Comparison of ENCODE assay signal across 1 cellular context in the genomic region with DNA sequence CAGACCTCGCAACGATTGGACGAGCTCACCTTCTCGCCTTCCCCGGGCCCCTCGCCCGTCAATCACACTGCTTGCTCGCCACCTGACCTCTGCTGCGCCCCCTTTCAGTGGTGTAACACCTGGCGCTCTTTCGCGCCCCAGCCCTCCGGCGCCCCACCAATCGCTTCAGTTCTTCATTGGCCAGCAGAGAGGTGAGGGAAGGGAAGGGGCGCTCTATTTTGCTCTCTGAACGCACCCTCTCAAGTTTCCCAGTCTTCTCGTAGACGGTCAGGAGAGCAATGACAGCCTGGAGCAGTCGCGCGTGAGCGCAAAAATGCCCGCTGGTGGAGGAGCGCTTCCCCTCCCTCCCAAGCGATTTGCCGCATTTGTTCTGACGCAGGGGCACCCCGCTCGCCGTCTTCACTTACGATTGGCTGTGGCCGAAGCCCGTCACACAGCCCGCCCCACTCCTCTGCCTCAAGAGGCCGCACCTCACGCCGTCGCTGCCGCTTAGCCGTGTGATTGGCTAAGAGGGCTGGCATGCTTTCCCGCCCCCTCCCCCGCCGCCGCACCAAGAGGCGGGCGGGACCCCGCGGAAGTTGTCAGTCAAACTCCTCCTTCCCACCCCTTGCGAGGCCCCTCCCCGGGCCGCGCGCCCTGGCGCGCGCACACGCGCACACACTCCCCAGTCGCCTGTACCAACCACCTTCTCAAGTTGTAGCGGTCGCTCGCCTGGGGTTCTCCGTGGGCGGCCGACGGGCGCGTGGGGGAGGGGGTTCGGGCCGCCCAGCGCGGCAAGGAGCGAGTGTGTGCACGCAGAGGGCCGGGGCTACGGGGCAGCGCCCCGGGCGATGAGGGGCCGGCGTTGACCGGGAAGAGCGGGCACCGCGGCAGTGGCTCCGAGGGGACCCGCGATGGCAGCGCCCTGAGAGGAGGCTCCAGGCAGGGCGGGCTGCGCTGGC.
A peak's percentile ranks its signal among the peaks of the same experiment; 100 is the strongest.
TF ChIP-seq lines count a peak whose summit lies in the region.

A gene (plus strand): TSS at position 667 of the 941 bp plus-strand sequence. CDS start 701 bp downstream, outside the sequence.

TF ChIP-seq in K562, 482 proteins besides CTCF, POLR2A, EP300 and RAD21 (continued from another document and continues in another):
- TF ChIP-seq, protein P1, sequence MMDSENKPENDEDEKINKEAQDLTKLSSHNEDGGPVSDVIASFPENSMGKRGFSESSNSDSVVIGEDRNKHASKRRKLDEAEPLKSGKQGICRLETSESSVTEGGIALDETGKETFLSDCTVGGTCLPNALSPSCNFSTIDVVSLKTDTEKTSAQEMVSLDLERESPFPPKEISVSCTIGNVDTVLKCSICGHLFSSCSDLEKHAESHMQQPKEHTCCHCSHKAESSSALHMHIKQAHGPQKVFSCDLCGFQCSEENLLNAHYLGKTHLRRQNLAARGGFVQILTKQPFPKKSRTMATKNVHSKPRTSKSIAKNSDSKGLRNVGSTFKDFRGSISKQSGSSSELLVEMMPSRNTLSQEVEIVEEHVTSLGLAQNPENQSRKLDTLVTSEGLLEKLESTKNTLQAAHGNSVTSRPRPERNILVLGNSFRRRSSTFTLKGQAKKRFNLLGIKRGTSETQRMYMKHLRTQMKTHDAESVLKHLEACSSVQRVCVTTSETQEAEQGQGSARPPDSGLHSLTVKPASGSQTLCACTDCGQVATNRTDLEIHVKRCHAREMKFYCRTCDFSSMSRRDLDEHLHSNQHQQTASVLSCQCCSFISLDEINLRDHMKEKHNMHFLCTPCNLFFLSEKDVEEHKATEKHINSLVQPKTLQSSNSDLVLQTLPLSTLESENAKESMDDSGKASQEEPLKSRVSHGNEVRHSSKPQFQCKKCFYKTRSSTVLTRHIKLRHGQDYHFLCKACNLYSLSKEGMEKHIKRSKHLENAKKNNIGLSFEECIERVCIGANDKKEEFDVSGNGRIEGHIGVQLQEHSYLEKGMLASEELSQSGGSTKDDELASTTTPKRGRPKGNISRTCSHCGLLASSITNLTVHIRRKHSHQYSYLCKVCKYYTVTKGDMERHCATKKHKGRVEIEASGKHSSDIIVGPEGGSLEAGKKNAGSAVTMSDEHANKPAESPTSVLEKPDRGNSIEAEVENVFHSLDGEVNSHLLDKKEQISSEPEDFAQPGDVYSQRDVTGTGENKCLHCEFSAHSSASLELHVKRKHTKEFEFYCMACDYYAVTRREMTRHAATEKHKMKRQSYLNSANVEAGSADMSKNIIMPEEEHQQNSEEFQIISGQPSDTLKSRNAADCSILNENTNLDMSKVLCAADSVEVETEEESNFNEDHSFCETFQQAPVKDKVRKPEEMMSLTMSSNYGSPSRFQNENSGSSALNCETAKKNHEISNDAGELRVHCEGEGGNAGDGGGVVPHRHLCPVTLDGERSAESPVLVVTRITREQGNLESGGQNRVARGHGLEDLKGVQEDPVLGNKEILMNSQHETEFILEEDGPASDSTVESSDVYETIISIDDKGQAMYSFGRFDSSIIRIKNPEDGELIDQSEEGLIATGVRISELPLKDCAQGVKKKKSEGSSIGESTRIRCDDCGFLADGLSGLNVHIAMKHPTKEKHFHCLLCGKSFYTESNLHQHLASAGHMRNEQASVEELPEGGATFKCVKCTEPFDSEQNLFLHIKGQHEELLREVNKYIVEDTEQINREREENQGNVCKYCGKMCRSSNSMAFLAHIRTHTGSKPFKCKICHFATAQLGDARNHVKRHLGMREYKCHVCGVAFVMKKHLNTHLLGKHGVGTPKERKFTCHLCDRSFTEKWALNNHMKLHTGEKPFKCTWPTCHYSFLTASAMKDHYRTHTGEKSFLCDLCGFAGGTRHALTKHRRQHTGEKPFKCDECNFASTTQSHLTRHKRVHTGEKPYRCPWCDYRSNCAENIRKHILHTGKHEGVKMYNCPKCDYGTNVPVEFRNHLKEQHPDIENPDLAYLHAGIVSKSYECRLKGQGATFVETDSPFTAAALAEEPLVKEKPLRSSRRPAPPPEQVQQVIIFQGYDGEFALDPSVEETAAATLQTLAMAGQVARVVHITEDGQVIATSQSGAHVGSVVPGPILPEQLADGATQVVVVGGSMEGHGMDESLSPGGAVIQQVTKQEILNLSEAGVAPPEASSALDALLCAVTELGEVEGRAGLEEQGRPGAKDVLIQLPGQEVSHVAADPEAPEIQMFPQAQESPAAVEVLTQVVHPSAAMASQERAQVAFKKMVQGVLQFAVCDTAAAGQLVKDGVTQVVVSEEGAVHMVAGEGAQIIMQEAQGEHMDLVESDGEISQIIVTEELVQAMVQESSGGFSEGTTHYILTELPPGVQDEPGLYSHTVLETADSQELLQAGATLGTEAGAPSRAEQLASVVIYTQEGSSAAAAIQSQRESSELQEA (IDR thresholded peaks at IDR 0.05; ENCODE audit: low read depth): peak; percentile 57; the same call in 1 of the 2 replicates
- TF ChIP-seq, protein P2, sequence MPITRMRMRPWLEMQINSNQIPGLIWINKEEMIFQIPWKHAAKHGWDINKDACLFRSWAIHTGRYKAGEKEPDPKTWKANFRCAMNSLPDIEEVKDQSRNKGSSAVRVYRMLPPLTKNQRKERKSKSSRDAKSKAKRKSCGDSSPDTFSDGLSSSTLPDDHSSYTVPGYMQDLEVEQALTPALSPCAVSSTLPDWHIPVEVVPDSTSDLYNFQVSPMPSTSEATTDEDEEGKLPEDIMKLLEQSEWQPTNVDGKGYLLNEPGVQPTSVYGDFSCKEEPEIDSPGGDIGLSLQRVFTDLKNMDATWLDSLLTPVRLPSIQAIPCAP (CRISPR knock-in tag; IDR thresholded peaks at IDR 0.05; ENCODE audit: borderline replicate concordance): no peak
- peak; percentile 96 for TF ChIP-seq ERF (CRISPR knock-in tag; IDR thresholded peaks at IDR 0.05)
- no peak for TF ChIP-seq RFX1 (IDR thresholded peaks at IDR 0.05)
- TF ChIP-seq, protein P3, sequence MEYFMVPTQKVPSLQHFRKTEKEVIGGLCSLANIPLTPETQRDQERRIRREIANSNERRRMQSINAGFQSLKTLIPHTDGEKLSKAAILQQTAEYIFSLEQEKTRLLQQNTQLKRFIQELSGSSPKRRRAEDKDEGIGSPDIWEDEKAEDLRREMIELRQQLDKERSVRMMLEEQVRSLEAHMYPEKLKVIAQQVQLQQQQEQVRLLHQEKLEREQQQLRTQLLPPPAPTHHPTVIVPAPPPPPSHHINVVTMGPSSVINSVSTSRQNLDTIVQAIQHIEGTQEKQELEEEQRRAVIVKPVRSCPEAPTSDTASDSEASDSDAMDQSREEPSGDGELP (CRISPR knock-in tag; IDR thresholded peaks at IDR 0.05; ENCODE audit: borderline replicate concordance): peak; percentile 92
- TF ChIP-seq, protein P4, sequence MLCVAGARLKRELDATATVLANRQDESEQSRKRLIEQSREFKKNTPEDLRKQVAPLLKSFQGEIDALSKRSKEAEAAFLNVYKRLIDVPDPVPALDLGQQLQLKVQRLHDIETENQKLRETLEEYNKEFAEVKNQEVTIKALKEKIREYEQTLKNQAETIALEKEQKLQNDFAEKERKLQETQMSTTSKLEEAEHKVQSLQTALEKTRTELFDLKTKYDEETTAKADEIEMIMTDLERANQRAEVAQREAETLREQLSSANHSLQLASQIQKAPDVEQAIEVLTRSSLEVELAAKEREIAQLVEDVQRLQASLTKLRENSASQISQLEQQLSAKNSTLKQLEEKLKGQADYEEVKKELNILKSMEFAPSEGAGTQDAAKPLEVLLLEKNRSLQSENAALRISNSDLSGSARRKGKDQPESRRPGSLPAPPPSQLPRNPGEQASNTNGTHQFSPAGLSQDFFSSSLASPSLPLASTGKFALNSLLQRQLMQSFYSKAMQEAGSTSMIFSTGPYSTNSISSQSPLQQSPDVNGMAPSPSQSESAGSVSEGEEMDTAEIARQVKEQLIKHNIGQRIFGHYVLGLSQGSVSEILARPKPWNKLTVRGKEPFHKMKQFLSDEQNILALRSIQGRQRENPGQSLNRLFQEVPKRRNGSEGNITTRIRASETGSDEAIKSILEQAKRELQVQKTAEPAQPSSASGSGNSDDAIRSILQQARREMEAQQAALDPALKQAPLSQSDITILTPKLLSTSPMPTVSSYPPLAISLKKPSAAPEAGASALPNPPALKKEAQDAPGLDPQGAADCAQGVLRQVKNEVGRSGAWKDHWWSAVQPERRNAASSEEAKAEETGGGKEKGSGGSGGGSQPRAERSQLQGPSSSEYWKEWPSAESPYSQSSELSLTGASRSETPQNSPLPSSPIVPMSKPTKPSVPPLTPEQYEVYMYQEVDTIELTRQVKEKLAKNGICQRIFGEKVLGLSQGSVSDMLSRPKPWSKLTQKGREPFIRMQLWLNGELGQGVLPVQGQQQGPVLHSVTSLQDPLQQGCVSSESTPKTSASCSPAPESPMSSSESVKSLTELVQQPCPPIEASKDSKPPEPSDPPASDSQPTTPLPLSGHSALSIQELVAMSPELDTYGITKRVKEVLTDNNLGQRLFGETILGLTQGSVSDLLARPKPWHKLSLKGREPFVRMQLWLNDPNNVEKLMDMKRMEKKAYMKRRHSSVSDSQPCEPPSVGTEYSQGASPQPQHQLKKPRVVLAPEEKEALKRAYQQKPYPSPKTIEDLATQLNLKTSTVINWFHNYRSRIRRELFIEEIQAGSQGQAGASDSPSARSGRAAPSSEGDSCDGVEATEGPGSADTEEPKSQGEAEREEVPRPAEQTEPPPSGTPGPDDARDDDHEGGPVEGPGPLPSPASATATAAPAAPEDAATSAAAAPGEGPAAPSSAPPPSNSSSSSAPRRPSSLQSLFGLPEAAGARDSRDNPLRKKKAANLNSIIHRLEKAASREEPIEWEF (CRISPR knock-in tag; IDR thresholded peaks at IDR 0.05): no peak
- TF ChIP-seq, protein P5, sequence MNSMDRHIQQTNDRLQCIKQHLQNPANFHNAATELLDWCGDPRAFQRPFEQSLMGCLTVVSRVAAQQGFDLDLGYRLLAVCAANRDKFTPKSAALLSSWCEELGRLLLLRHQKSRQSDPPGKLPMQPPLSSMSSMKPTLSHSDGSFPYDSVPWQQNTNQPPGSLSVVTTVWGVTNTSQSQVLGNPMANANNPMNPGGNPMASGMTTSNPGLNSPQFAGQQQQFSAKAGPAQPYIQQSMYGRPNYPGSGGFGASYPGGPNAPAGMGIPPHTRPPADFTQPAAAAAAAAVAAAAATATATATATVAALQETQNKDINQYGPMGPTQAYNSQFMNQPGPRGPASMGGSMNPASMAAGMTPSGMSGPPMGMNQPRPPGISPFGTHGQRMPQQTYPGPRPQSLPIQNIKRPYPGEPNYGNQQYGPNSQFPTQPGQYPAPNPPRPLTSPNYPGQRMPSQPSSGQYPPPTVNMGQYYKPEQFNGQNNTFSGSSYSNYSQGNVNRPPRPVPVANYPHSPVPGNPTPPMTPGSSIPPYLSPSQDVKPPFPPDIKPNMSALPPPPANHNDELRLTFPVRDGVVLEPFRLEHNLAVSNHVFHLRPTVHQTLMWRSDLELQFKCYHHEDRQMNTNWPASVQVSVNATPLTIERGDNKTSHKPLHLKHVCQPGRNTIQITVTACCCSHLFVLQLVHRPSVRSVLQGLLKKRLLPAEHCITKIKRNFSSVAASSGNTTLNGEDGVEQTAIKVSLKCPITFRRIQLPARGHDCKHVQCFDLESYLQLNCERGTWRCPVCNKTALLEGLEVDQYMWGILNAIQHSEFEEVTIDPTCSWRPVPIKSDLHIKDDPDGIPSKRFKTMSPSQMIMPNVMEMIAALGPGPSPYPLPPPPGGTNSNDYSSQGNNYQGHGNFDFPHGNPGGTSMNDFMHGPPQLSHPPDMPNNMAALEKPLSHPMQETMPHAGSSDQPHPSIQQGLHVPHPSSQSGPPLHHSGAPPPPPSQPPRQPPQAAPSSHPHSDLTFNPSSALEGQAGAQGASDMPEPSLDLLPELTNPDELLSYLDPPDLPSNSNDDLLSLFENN (IDR thresholded peaks at IDR 0.05; ENCODE audit: low read depth in 2 of 2, low read length in 2 of 2): no peak
- peak; percentile 95 for TF ChIP-seq HNRNPLL (IDR thresholded peaks at IDR 0.05; ENCODE audit: low read depth, low read length, poor library complexity, severe bottlenecking)
- peak; percentile 13; the same call in 1 of the 2 replicates for TF ChIP-seq CBX1 (IDR thresholded peaks at IDR 0.05; ENCODE audit: low read depth)
- TF ChIP-seq, protein P6, sequence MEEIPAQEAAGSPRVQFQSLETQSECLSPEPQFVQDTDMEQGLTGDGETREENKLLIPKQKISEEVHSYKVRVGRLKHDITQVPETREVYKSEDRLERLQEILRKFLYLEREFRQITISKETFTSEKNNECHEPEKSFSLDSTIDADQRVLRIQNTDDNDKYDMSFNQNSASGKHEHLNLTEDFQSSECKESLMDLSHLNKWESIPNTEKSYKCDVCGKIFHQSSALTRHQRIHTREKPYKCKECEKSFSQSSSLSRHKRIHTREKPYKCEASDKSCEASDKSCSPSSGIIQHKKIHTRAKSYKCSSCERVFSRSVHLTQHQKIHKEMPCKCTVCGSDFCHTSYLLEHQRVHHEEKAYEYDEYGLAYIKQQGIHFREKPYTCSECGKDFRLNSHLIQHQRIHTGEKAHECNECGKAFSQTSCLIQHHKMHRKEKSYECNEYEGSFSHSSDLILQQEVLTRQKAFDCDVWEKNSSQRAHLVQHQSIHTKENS (CRISPR knock-in tag; IDR thresholded peaks at IDR 0.05): 0 out of 2 replicates have a peak, but pooled peaks have one; percentile 16
- TF ChIP-seq, protein P7, sequence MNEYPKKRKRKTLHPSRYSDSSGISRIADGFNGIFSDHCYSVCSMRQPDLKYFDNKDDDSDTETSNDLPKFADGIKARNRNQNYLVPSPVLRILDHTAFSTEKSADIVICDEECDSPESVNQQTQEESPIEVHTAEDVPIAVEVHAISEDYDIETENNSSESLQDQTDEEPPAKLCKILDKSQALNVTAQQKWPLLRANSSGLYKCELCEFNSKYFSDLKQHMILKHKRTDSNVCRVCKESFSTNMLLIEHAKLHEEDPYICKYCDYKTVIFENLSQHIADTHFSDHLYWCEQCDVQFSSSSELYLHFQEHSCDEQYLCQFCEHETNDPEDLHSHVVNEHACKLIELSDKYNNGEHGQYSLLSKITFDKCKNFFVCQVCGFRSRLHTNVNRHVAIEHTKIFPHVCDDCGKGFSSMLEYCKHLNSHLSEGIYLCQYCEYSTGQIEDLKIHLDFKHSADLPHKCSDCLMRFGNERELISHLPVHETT (CRISPR knock-in tag; conservative IDR thresholded peaks at IDR 0.05 in 1 of 2, IDR thresholded peaks at IDR 0.05 in 1 of 2): peak in 1 of 2 experiments; percentile 52; a peak in 1 of 4 replicates
- no peak for TF ChIP-seq POU5F1 (IDR thresholded peaks at IDR 0.05; ENCODE audit: borderline replicate concordance, low read depth, low read length, partially characterized antibody)
- peak; percentile 67 for TF ChIP-seq TBP (optimal IDR thresholded peaks at IDR 0.05; ENCODE audit: low read depth, low read length)
- TF ChIP-seq E2F3 (CRISPR knock-in tag; IDR thresholded peaks at IDR 0.05): peak; percentile 77
- TF ChIP-seq RAD51 (IDR thresholded peaks at IDR 0.05; ENCODE audit: borderline replicate concordance, low read depth): peak; percentile 75
